ENCODE assay signal across 20 cellular contexts in the genomic region with DNA sequence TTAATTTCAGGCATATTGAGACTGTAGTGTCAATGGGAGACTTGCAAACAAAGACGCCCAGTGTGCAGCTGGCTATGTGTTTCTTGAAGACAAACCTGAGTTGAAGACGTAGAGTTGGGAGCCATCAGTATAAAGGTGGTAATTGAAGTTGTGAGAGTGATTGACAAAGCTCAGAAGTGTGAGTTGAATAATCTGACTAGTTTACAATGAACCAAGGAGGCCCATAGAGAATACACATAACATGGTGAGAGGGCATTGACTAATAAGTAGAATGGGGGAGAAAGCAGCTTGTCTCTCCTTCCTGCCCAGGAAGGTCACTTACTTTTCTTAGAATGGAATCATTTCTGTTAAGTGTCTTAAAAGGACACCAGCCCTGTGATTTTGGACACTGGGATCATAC. TPM values are rescaled to one million over a fixed set of nuclear protein-coding genes. Genes with fewer than 3 reads are reported as not detected.
A peak's percentile ranks its signal among the peaks of the same experiment; 100 is the strongest.
DNase-seq lines count a peak whose midpoint lies in the region; ATAC-seq and TF ChIP-seq lines count a peak whose summit lies in the region.
"Had no signal": no experiment of that assay in that cellular context is flagged by ENCODE, and none has a peak within 500 bp of the region (broad histone marks: within the 10 kb centered on the region; RNA-seq: fewer than 3 reads in every experiment).

No MANE protein-coding gene starts in this region.

- H3K9me3 ChIP-seq in CD8-positive, alpha-beta T cell (ENCODE audit: low read length): no peaks in the 10 kb centered on the region

- H3K4me1 Mint-ChIP-seq in CD8-positive, alpha-beta T cell (ENCODE audit: low read depth): peaks cover 21% of the 10 kb centered on the region
- peaks cover 33 to 41% (median 35%) of the 10 kb centered on the region in 3 donors for H3K4me1 Mint-ChIP-seq in naive B cell

- no peak overlapping the region for H3K4me3 Mint-ChIP-seq in CD8-positive, alpha-beta T cell
- H3K4me3 Mint-ChIP-seq in naive B cell: peak overlapping the region in 7 of 8 donors; percentile 26 to 88 (median 75)
- H3K4me3 Mint-ChIP-seq: activated T-cell treated with anti-CD3 and anti-CD28 coated beads, Interleukin-2, amount 50 U/mL, for 4 hours had no signal

- no peaks in the 10 kb centered on the region for H3K27me3 Mint-ChIP-seq in CD8-positive, alpha-beta T cell (ENCODE audit: low read depth)
- no peaks in the 10 kb centered on the region for H3K27me3 Mint-ChIP-seq in naive B cell

- no peak for TF ChIP-seq CTCF in CD8-positive, alpha-beta T cell (IDR thresholded peaks at IDR 0.05)

- intact Hi-C loops in CD8-positive, alpha-beta T cell (cut with DNase I, micrococcal nuclease): no loop called here

- ATAC-seq in CD8-positive, alpha-beta T cell: no peak
- ATAC-seq in GM19351 (IDR thresholded peaks at IDR 0.05; ENCODE audit: unreplicated experiment) (peak; percentile 21), naive B cell (ENCODE audit: low read depth in 2 of 2) (no peak), HG03442 (IDR thresholded peaks at IDR 0.05; ENCODE audit: unreplicated experiment) (no peak)
- ATAC-seq: left lobe of liver had no signal

- no peak for DNase-seq in CD8-positive, alpha-beta T cell
- DNase-seq in NAMALWA (ENCODE audit: low spot score) (peak; percentile 30), naive B cell (no peak), NCI-H774 (lab: John Stamatoyannopoulos, UW) (no peak), ACHN (no peak)
- DNase-seq: activated CD4-positive, alpha-beta T cell treated with anti-CD3 and anti-CD28 coated beads for 1 hour; activated T-cell treated with anti-CD3 and anti-CD28 coated beads, Interleukin-2, amount 50 U/mL, for 4 hours; DMS79; foreskin melanocyte; GM23248; NCI-H1694 treated with DMSO at 0.1 percent for 48 hours; NCI-H446 treated with DMSO at 0.1 percent for 48 hours; SIG-M5; stimulated activated CD4-positive, alpha-beta T cell treated with anti-CD3 and anti-CD28 coated beads, Interleukin-4, amount 100 ng/mL, for 1 hour had no signal

- POLR2A ChIA-PET in CD8-positive, alpha-beta T cell (lab: Charles Lee): interaction anchor here (1.4 kb wide), 1 partner anchor 21 kb away, joined by 3 read pairs; no protein-coding TSS in a partner anchor

- H3K27ac Mint-ChIP-seq in CD8-positive, alpha-beta T cell: peak overlapping the region; percentile 2
- peak overlapping the region in 5 of 6 donors; percentile 86 to 98 (median 96) for H3K27ac Mint-ChIP-seq in naive B cell

- H3K36me3 ChIP-seq in CD8-positive, alpha-beta T cell (ENCODE audit: insufficient read depth, low read length): peaks cover 87% of the 10 kb centered on the region

- no peaks in the 10 kb centered on the region for H3K4me1 ChIP-seq in CD8-positive, alpha-beta T cell (ENCODE audit: insufficient read depth, low read length)
- H3K4me1 ChIP-seq: parathyroid adenoma had no signal

- no peaks in the 10 kb centered on the region for H3K27me3 ChIP-seq in CD8-positive, alpha-beta T cell (ENCODE audit: insufficient read depth, low read length)

- CTCF ChIA-PET in CD8-positive, alpha-beta T cell (lab: Charles Lee): interaction anchor here (0.6 to 0.9 kb wide), 2 partner anchors 8 to 593 kb away, joined by 3 read pairs; no protein-coding TSS in a partner anchor

- in situ Hi-C loops in ACHN (cut with HindIII; ENCODE audit: low pct_ligation_motif_present, low pct_unique_long_range_greater_than_20kb, low sequenced_read_pairs): no loop called here

- no peak overlapping the region for H3K27ac ChIP-seq in CD8-positive, alpha-beta T cell (ENCODE audit: low read depth, low read length)
- H3K27ac ChIP-seq: C4-2B, GM23248, parathyroid adenoma had no signal

- peaks cover 12% of the 10 kb centered on the region for H3K36me3 Mint-ChIP-seq in CD8-positive, alpha-beta T cell
- H3K36me3 Mint-ChIP-seq in naive B cell: peaks cover 25 to 27% of the 10 kb centered on the region in 2 donors

- H3K9me3 Mint-ChIP-seq in CD8-positive, alpha-beta T cell: no peaks in the 10 kb centered on the region
- H3K9me3 Mint-ChIP-seq in naive B cell: no peaks in the 10 kb centered on the region
- H3K9me3 Mint-ChIP-seq: activated T-cell treated with anti-CD3 and anti-CD28 coated beads, Interleukin-2, amount 50 U/mL, for 4 hours had no signal

- no peak overlapping the region for H3K4me3 ChIP-seq in CD8-positive, alpha-beta T cell (ENCODE audit: low read depth, low read length)
- H3K4me3 ChIP-seq: GM23248 had no signal

RNA-seq across cellular contexts. Expression of a gene that starts 14.1 kb away (rescaled TPM):
- 10 to 100 TPM; 50.6 to 58.1 TPM for total RNA-seq in CD8-positive, alpha-beta T cell
- 100 to 1,000 TPM; 136 to 237 (median 203) TPM for polyA plus RNA-seq in naive B cell (ENCODE audit: low read depth in 6 of 6)

RNA-seq across cellular contexts. Expression of a gene that starts 19.8 kb away (rescaled TPM):
- 10 to 100 TPM; 48.6 to 49.3 TPM for total RNA-seq in CD8-positive, alpha-beta T cell
- 10 to 100 TPM; 65.4 to 95.3 (median 76.7) TPM for polyA plus RNA-seq in naive B cell (ENCODE audit: low read depth in 6 of 6)
- total RNA-seq: endothelial cell of umbilical vein, GM23248 had no signal
- polyA plus RNA-seq: endothelial cell of umbilical vein, GM23248 had no signal
